ENCODE assay signal across 10 cellular contexts in the genomic region with DNA sequence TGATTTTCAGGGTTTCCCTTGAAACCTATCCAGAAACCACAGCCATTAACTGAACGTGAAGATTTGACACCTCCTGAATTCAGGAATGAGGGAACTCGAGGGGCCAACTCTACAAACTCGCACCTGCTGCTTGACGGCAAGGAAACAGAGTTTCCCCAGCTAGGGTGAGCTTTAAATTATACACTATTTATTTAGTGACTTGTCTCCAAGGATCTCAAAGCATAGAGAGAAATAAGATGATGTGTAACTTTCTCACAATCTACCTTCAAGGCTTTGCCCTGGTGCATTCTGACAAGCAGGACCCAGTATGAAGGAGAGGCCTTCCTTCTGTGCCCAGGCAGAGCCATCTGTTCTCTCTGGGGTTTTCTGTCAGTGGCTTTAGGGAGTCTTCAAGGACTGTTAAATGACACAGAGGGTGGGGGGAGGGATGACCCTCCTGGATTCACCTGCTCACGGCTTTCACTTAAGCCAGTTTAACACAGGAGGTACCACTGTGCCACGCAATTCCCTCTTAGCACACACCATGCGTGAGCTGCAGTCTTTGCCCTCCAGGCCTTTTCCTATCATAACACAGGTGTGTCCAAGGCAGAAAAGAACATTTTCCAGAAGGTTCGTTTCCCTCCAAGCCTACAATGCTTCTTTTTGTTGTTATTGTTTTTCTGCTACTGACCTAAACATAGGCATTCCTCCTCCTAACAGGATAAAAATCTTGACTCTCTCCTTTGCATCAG. TPM values are rescaled to one million over a fixed set of nuclear protein-coding genes. Genes with fewer than 3 reads are reported as not detected.
A peak's percentile ranks its signal among the peaks of the same experiment; 100 is the strongest.
DNase-seq lines count a peak whose midpoint lies in the region; ATAC-seq and TF ChIP-seq lines count a peak whose summit lies in the region.
"Had no signal": no experiment of that assay in that cellular context is flagged by ENCODE, and none has a peak within 500 bp of the region (broad histone marks: within the 10 kb centered on the region; RNA-seq: fewer than 3 reads in every experiment).

No MANE protein-coding gene starts in this region.

- H3K36me3 Mint-ChIP-seq in activated naive CD4-positive, alpha-beta T cell treated with anti-CD3 and anti-CD28 coated beads, Interleukin-2, amount 10 ng/mL, durations not matched to agents 7 days and 5 days = no peaks in the 10 kb centered on the region
- no peaks in the 10 kb centered on the region for H3K36me3 Mint-ChIP-seq in mesothelial cell of epicardium
- peaks cover 7% of the 10 kb centered on the region for H3K36me3 Mint-ChIP-seq in type B pancreatic cell
- H3K36me3 Mint-ChIP-seq: CD4-positive, CD25-positive, alpha-beta regulatory T cell; stimulated activated effector memory CD8-positive, alpha-beta T cell treated with anti-CD3 and anti-CD28 coated beads, Interleukin-12 subunit alpha, Interleukin-12 subunit beta, amount 100 ng/mL, for 72 hours had no signal

- CTCF ChIA-PET in activated naive CD4-positive, alpha-beta T cell treated with anti-CD3 and anti-CD28 coated beads, Interleukin-2, amount 10 ng/mL, durations not matched to agents 7 days and 5 days (lab: Charles Lee) = no interaction called here

- H3K4me1 ChIP-seq in body of pancreas = peaks cover 70% of the 10 kb centered on the region

- no peaks in the 10 kb centered on the region for H3K9me3 ChIP-seq in body of pancreas

- peaks cover 7% of the 10 kb centered on the region for H3K4me1 Mint-ChIP-seq in activated naive CD4-positive, alpha-beta T cell treated with anti-CD3 and anti-CD28 coated beads, Interleukin-2, amount 10 ng/mL, durations not matched to agents 7 days and 5 days
- H3K4me1 Mint-ChIP-seq in mesothelial cell of epicardium (peaks cover 67% of the 10 kb centered on the region), type B pancreatic cell (ENCODE audit: unreplicated experiment) (peaks cover 61% of the 10 kb centered on the region)
- H3K4me1 Mint-ChIP-seq: stimulated activated effector memory CD8-positive, alpha-beta T cell treated with anti-CD3 and anti-CD28 coated beads, Interleukin-12 subunit alpha, Interleukin-12 subunit beta, amount 100 ng/mL, for 72 hours had no signal

- no peak overlapping the region for H3K27ac Mint-ChIP-seq in activated naive CD4-positive, alpha-beta T cell treated with anti-CD3 and anti-CD28 coated beads, Interleukin-2, amount 10 ng/mL, durations not matched to agents 7 days and 5 days
- H3K27ac Mint-ChIP-seq in mesothelial cell of epicardium (peak overlapping the region; percentile 95), type B pancreatic cell (peak overlapping the region; percentile 96)
- H3K27ac Mint-ChIP-seq: CD4-positive, CD25-positive, alpha-beta regulatory T cell; stimulated activated effector memory CD8-positive, alpha-beta T cell treated with anti-CD3 and anti-CD28 coated beads, Interleukin-12 subunit alpha, Interleukin-12 subunit beta, amount 100 ng/mL, for 72 hours had no signal

- peak overlapping the region; percentile 90 to 97 (median 96) for H3K27ac ChIP-seq in body of pancreas
- H3K27ac ChIP-seq in substantia nigra (ENCODE audit: low read depth, low read length, poor library complexity, severe bottlenecking) = no peak overlapping the region

- WGBS in body of pancreas, 2 donors = 36 to 40% methylated on average over 8 of the region's 8 CpGs

- TF ChIP-seq CTCF in body of pancreas (IDR thresholded peaks at IDR 0.05) (no peak), mesothelial cell of epicardium (IDR thresholded peaks at IDR 0.05; ENCODE audit: unreplicated experiment) (no peak), type B pancreatic cell (conservative IDR thresholded peaks at IDR 0.05) (no peak)

- H3K36me3 ChIP-seq in body of pancreas (replicated peaks in 1 of 2; ENCODE audit: insufficient read depth in 1 of 2, low read depth in 2 of 2) = no peaks in the 10 kb centered on the region

- DNase-seq in activated naive CD4-positive, alpha-beta T cell treated with anti-CD3 and anti-CD28 coated beads, Interleukin-2, amount 10 ng/mL, durations not matched to agents 7 days and 5 days = no peak
- no peak for DNase-seq in activated naive CD4-positive, alpha-beta T cell treated with anti-CD3 and anti-CD28 coated beads, Interleukin-2, amount 50 U/mL, for 16 hours
- no peak for DNase-seq in body of pancreas
- DNase-seq in mesothelial cell of epicardium (ENCODE audit: low spot score in 2 of 2, unreplicated experiment in 2 of 2) = no peak
- DNase-seq in type B pancreatic cell (ENCODE audit: extremely low spot score, unreplicated experiment) = no peak
- no peak for DNase-seq in substantia nigra (lab: John Stamatoyannopoulos, UW)
- DNase-seq in midbrain (lab: John Stamatoyannopoulos, UW) = no peak
- DNase-seq in NCI-H526 treated with DMSO at 0.1 percent for 48 hours (lab: John Stamatoyannopoulos, UW) = no peak
- DNase-seq: CD4-positive, CD25-positive, alpha-beta regulatory T cell had no signal

- H3K4me3 ChIP-seq in body of pancreas = no peak overlapping the region

- peak overlapping the region; percentile 66 for H3K4me3 Mint-ChIP-seq in activated naive CD4-positive, alpha-beta T cell treated with anti-CD3 and anti-CD28 coated beads, Interleukin-2, amount 10 ng/mL, durations not matched to agents 7 days and 5 days
- H3K4me3 Mint-ChIP-seq in mesothelial cell of epicardium (peak overlapping the region; percentile 77), type B pancreatic cell (peak overlapping the region; percentile 93)
- H3K4me3 Mint-ChIP-seq: CD4-positive, CD25-positive, alpha-beta regulatory T cell; stimulated activated effector memory CD8-positive, alpha-beta T cell treated with anti-CD3 and anti-CD28 coated beads, Interleukin-12 subunit alpha, Interleukin-12 subunit beta, amount 100 ng/mL, for 72 hours had no signal

- no peak for TF ChIP-seq POLR2A in body of pancreas (IDR thresholded peaks at IDR 0.05)

- no peaks in the 10 kb centered on the region for H3K27me3 ChIP-seq in body of pancreas

- no peak for ATAC-seq in body of pancreas
- ATAC-seq: stimulated activated effector memory CD8-positive, alpha-beta T cell treated with anti-CD3 and anti-CD28 coated beads, Interleukin-12 subunit alpha, Interleukin-12 subunit beta, amount 100 ng/mL, for 72 hours had no signal

- H3K9me3 Mint-ChIP-seq in activated naive CD4-positive, alpha-beta T cell treated with anti-CD3 and anti-CD28 coated beads, Interleukin-2, amount 10 ng/mL, durations not matched to agents 7 days and 5 days = no peaks in the 10 kb centered on the region
- no peaks in the 10 kb centered on the region for H3K9me3 Mint-ChIP-seq in mesothelial cell of epicardium
- no peaks in the 10 kb centered on the region for H3K9me3 Mint-ChIP-seq in type B pancreatic cell
- H3K9me3 Mint-ChIP-seq: CD4-positive, CD25-positive, alpha-beta regulatory T cell; stimulated activated effector memory CD8-positive, alpha-beta T cell treated with anti-CD3 and anti-CD28 coated beads, Interleukin-12 subunit alpha, Interleukin-12 subunit beta, amount 100 ng/mL, for 72 hours had no signal

- H3K27me3 Mint-ChIP-seq in activated naive CD4-positive, alpha-beta T cell treated with anti-CD3 and anti-CD28 coated beads, Interleukin-2, amount 10 ng/mL, durations not matched to agents 7 days and 5 days = peaks cover 59% of the 10 kb centered on the region
- H3K27me3 Mint-ChIP-seq in mesothelial cell of epicardium (ENCODE audit: low read depth) = no peaks in the 10 kb centered on the region
- no peaks in the 10 kb centered on the region for H3K27me3 Mint-ChIP-seq in type B pancreatic cell

- intact Hi-C loops in body of pancreas (cut with DNase I) = no loop called here

RNA-seq across cellular contexts. Expression of gene ZFHX3, which starts 1.3 kb away (rescaled TPM):
- 10 to 100 TPM; 22.4 to 24.6 TPM for total RNA-seq in body of pancreas
- total RNA-seq in mesothelial cell of epicardium = 63.8 to 68.1 TPM (median 67.1 TPM) in 3 replicates
- 47.4 and 48.5 TPM in 2 replicates for total RNA-seq in type B pancreatic cell (ENCODE audit: low replicate concordance)
